Comparison of ENCODE assay signal across 23 cellular contexts in genomic region chr19:39004403-39004802, GRCh38. TPM values are rescaled to one million over a fixed set of nuclear protein-coding genes. Genes with fewer than 3 reads are reported as not detected.
DNase-seq lines count a peak whose midpoint lies in the region; ATAC-seq, FAIRE-seq and TF ChIP-seq lines count a peak whose summit lies in the region.
"Had no signal": no experiment of that assay in that cellular context is flagged by ENCODE, and none has a peak within 500 bp of the region (broad histone marks: within the 10 kb centered on the region; RNA-seq: fewer than 3 reads in every experiment).

No MANE protein-coding gene starts in this region.

- H3K4me3 Mint-ChIP-seq in progenitor cell of endocrine pancreas (ENCODE audit: low read depth), result no peak overlapping the region
- H3K4me3 Mint-ChIP-seq: CD4-positive, alpha-beta T cell; CD8-positive, alpha-beta T cell had no signal

- no TSS peak for BruUV-seq in K562 (replicated peaks; lab: Mats Ljungman, UMichigan)

- H3K9me3 Mint-ChIP-seq in progenitor cell of endocrine pancreas (ENCODE audit: low read depth), result no peaks in the 10 kb centered on the region
- H3K9me3 Mint-ChIP-seq: CD4-positive, alpha-beta T cell; CD8-positive, alpha-beta T cell had no signal

- H3K9ac ChIP-seq in K562 (ENCODE audit: insufficient read depth in 1 of 2, low read depth in 2 of 2, low read length in 2 of 2) (no peak overlapping the region), SK-N-SH (no peak overlapping the region)
- H3K9ac ChIP-seq: BLaER1 had no signal

- in situ Hi-C loops in K562 (cut with MboI), result no loop called here

- peaks cover 0 to 2% of the 10 kb centered on the region in 2 experiments; a peak in 1 of 5 replicates for H3K27me3 ChIP-seq in K562 (ENCODE audit: control insufficient read depth in 2 of 2, insufficient read depth in 2 of 2, low read length in 2 of 2)
- H3K27me3 ChIP-seq in SK-N-SH (ENCODE audit: insufficient read depth), result no peaks in the 10 kb centered on the region
- H3K27me3 ChIP-seq: BLaER1 had no signal

- TF ChIP-seq RAD21 in K562 (CRISPR knock-in tag; conservative IDR thresholded peaks at IDR 0.05 in 1 of 2, IDR thresholded peaks at IDR 0.05 in 1 of 2) (no peak), SK-N-SH (IDR thresholded peaks at IDR 0.05; ENCODE audit: low read length) (no peak)

- no peak overlapping the region for H2AFZ ChIP-seq in K562 (ENCODE audit: low read depth, low read length)
- no peak overlapping the region for H2AFZ ChIP-seq in SK-N-SH (ENCODE audit: low read depth)

- H3K9me2 ChIP-seq in SK-N-SH, result no peaks in the 10 kb centered on the region

- no peaks in the 10 kb centered on the region for H3K9me3 ChIP-seq in HEK293 (ENCODE audit: control insufficient read depth, insufficient read depth, low read depth, low read length)
- H3K9me3 ChIP-seq in K562 (replicated peaks; ENCODE audit: control insufficient read depth, insufficient read depth, low read depth, low read length), result no peaks in the 10 kb centered on the region
- no peaks in the 10 kb centered on the region for H3K9me3 ChIP-seq in SK-N-SH
- H3K9me3 ChIP-seq: BE2C, Caco-2 had no signal

- H3K36me3 ChIP-seq in HEK293 (ENCODE audit: control insufficient read depth in 2 of 2, insufficient read depth in 1 of 2, low read length in 2 of 2), result no peaks in the 10 kb centered on the region; a peak in 1 of 3 replicates
- H3K36me3 ChIP-seq in K562 (ENCODE audit: control insufficient read depth, insufficient read depth, low read length), result no peaks in the 10 kb centered on the region
- no peaks in the 10 kb centered on the region for H3K36me3 ChIP-seq in SK-N-SH (replicated peaks in 1 of 2; ENCODE audit: control insufficient read depth in 1 of 2, insufficient read depth in 2 of 2, low read length in 1 of 2)
- H3K36me3 ChIP-seq: BE2C, BLaER1 had no signal

- H3K4me2 ChIP-seq in K562 (ENCODE audit: insufficient read depth, low read length), result no peak overlapping the region
- H3K4me2 ChIP-seq in SK-N-SH, result no peak overlapping the region
- H3K4me2 ChIP-seq: BLaER1 had no signal

- FAIRE-seq in K562 (lab: Jason Lieb, UNC), result peak; percentile 11
- FAIRE-seq: D721Med, G401.6, GM12891, GM19239 had no signal

- H3K4me1 Mint-ChIP-seq in progenitor cell of endocrine pancreas (ENCODE audit: low read depth), result no peaks in the 10 kb centered on the region

- DNase-seq in NCI-H82 (lab: John Stamatoyannopoulos, UW), result peak; percentile 25
- no peak for DNase-seq in NCI-H82 treated with DMSO at 0.1 percent for 48 hours (lab: John Stamatoyannopoulos, UW; ENCODE audit: unreplicated experiment)
- DNase-seq in K562 (ENCODE audit: extremely low read depth in 1 of 4, low spot score in 3 of 4), result peak in 1 of 4 experiments; percentile 23
- DNase-seq in progenitor cell of endocrine pancreas (ENCODE audit: low spot score, unreplicated experiment), result no peak
- DNase-seq in NCI-H2196 treated with DMSO at 0.1 percent for 48 hours (lab: John Stamatoyannopoulos, UW; ENCODE audit: unreplicated experiment), result no peak
- DNase-seq in SK-N-SH, result no peak
- DNase-seq: ACHN; BE2C; C1 segment of cervical spinal cord; Caco-2; Calu3; CD4-positive, alpha-beta T cell; CD8-positive, alpha-beta T cell; DMS79 treated with DMSO at 0.1 percent for 48 hours; GF-D8 had no signal

- ATAC-seq in K562 (peak; percentile 77), HG03135 (IDR thresholded peaks at IDR 0.05; ENCODE audit: unreplicated experiment) (no peak)
- ATAC-seq: CD8-positive, alpha-beta T cell had no signal

- CTCF ChIA-PET in HEK293 (lab: Yijun Ruan, JAX), result no interaction called here
- CTCF ChIA-PET in K562 (lab: Yijun Ruan, JAX; ENCODE audit: low intra/inter-chr PET ratio), result no interaction called here
- CTCF ChIA-PET in SK-N-SH (lab: Yijun Ruan, JAX), result no interaction called here

- H3K27ac ChIP-seq in HEK293 (ENCODE audit: extremely low read depth, low read depth, low read length) (no peak overlapping the region), K562 (ENCODE audit: extremely low read depth, low read depth, low read length) (no peak overlapping the region), SK-N-SH (ENCODE audit: low read depth in 2 of 2, low read length in 1 of 2) (no peak overlapping the region)
- H3K27ac ChIP-seq: 22Rv1, BLaER1 had no signal

- intact Hi-C loops in K562 (cut with micrococcal nuclease), result no loop called here

- 5% methylated on average over 8 of the region's 9 CpGs for WGBS in K562 (ENCODE audit: insufficient coverage, low coverage, missing lambda C conversion rate)
- 72% methylated on average over 9 of the region's 9 CpGs for WGBS in SK-N-SH (ENCODE audit: low lambda C conversion rate)

- POLR2A ChIA-PET in HEK293 (lab: Yijun Ruan, JAX) (interaction anchor here (0.7 kb wide), 1 partner anchor 17 kb away, joined by 5 read pairs; no protein-coding TSS in a partner anchor), K562 (lab: Yijun Ruan, JAX) (no interaction called here), SK-N-SH (lab: Yijun Ruan, JAX) (no interaction called here)

- no peaks in the 10 kb centered on the region for H3F3A ChIP-seq in SK-N-SH (replicated peaks; ENCODE audit: insufficient read depth)

- TF ChIP-seq POLR2A in K562 (conservative IDR thresholded peaks at IDR 0.05), result no peak

- no peaks in the 10 kb centered on the region for H3K36me3 Mint-ChIP-seq in progenitor cell of endocrine pancreas (ENCODE audit: insufficient read depth)
- H3K36me3 Mint-ChIP-seq: CD8-positive, alpha-beta T cell had no signal

- no peaks in the 10 kb centered on the region for H3K27me3 Mint-ChIP-seq in progenitor cell of endocrine pancreas

- H3K27ac Mint-ChIP-seq in progenitor cell of endocrine pancreas, result peak overlapping the region; percentile 62
- H3K27ac Mint-ChIP-seq: CD4-positive, alpha-beta T cell; CD8-positive, alpha-beta T cell had no signal

- no peaks in the 10 kb centered on the region for H3K9me1 ChIP-seq in K562 (ENCODE audit: control insufficient read depth, insufficient read depth, low read length)

- TF ChIP-seq EP300 in K562 (IDR thresholded peaks at IDR 0.05; ENCODE audit: low read length), result no peak
- no peak for TF ChIP-seq EP300 in SK-N-SH (IDR thresholded peaks at IDR 0.05; ENCODE audit: borderline replicate concordance in 1 of 2, low read depth in 1 of 2, low read length in 1 of 2)

- H4K20me1 ChIP-seq in K562 (replicated peaks; ENCODE audit: control insufficient read depth, insufficient read depth, low read length), result no peaks in the 10 kb centered on the region
- no peaks in the 10 kb centered on the region for H4K20me1 ChIP-seq in SK-N-SH (ENCODE audit: insufficient read depth)
- H4K20me1 ChIP-seq: BLaER1 had no signal

- TF ChIP-seq CTCF in HEK293 (tag by site-specific recombination; IDR thresholded peaks at IDR 0.05), result no peak
- TF ChIP-seq CTCF in K562 (IDR thresholded peaks at IDR 0.05 in 2 of 3, conservative IDR thresholded peaks at IDR 0.05 in 1 of 3; ENCODE audit: insufficient read depth in 2 of 3, low read depth in 1 of 3, low read length in 3 of 3), result no peak
- no peak for TF ChIP-seq CTCF in progenitor cell of endocrine pancreas (IDR thresholded peaks at IDR 0.05; ENCODE audit: unreplicated experiment)
- no peak for TF ChIP-seq CTCF in SK-N-SH (IDR thresholded peaks at IDR 0.05)

- H3K79me2 ChIP-seq in K562 (ENCODE audit: control insufficient read depth, insufficient read depth, low read length) (no peaks in the 10 kb centered on the region), SK-N-SH (ENCODE audit: insufficient read depth) (no peaks in the 10 kb centered on the region)

- no peak overlapping the region for H3K4me3 ChIP-seq in HEK293 (ENCODE audit: low read depth, low read length)
- H3K4me3 ChIP-seq in K562, result no peak overlapping the region
- no peak overlapping the region for H3K4me3 ChIP-seq in SK-N-SH (ENCODE audit: low read depth in 2 of 2, low read length in 1 of 2)
- H3K4me3 ChIP-seq: BLaER1 had no signal

- no peaks in the 10 kb centered on the region for H3K4me1 ChIP-seq in HEK293 (ENCODE audit: control insufficient read depth, insufficient read depth, low read length)
- peaks cover 0 to 5% of the 10 kb centered on the region in 2 experiments; a peak in 1 of 5 replicates for H3K4me1 ChIP-seq in K562 (replicated peaks in 1 of 2; ENCODE audit: control insufficient read depth in 2 of 2, insufficient read depth in 2 of 2, low read length in 2 of 2)
- H3K4me1 ChIP-seq in SK-N-SH (ENCODE audit: control insufficient read depth in 1 of 2, insufficient read depth in 2 of 2, low read depth in 1 of 2, low read length in 1 of 2), result no peaks in the 10 kb centered on the region; a peak in 1 of 4 replicates
- H3K4me1 ChIP-seq: BE2C, Caco-2 had no signal

RNA-seq across cellular contexts. Expression of gene FBXO27, which starts 27.9 kb away (rescaled TPM):
- total RNA-seq in K562 (2011; cell fraction: chromatin; rRNA removed; ENCODE audit: low replicate concordance), result 2.8 and 7.1 TPM in 2 replicates
- total RNA-seq in K562 (2011; cell fraction: nucleolus; rRNA removed), result 5.2 and 5.3 TPM in 2 replicates
- 1.9 and 6.1 TPM in 2 replicates for total RNA-seq in K562 (2011; cell fraction: nucleoplasm; rRNA removed)
- total RNA-seq in K562 (2014; rRNA removed), result 3.7 and 9.0 TPM in 2 replicates
- 3.9 and 5.9 TPM in 2 replicates for total RNA-seq in K562 (2014; rRNA removed; fragmentation: Illumina TruSeq; extraction: Trizol)
- total RNA-seq in K562 (2015; rRNA removed; fragmentation: Illumina TruSeq; extraction: Trizol), result 5.0 and 5.6 TPM in 2 replicates
- total RNA-seq in K562 (2021), result 8.0 and 8.9 TPM in 2 replicates
- polyA plus RNA-seq in K562 (2011; rRNA removed), result 6.3 and 12.6 TPM in 2 replicates
- 16.7 and 23.5 TPM in 2 replicates for polyA plus RNA-seq in K562 (2011; cell fraction: cytosol; rRNA removed)
- 5.5 and 8.1 TPM in 2 replicates for polyA plus RNA-seq in K562 (2011; cell fraction: nucleus; rRNA removed)
- 3.7 and 6.1 TPM in 2 replicates for polyA plus RNA-seq in K562 (2012)
- polyA plus RNA-seq in K562 (2014; fragmentation: Illumina TruSeq; extraction: Trizol), result 5.8 and 11.0 TPM in 2 replicates
- polyA plus RNA-seq in K562 (2014; fragmentation: Nextera tagmentation; extraction: Ambion mirVana), result 1 to 10 TPM; 1.8 to 2.6 TPM
- polyA plus RNA-seq in K562 (2014; rRNA removed), result 6.3 and 7.9 TPM in 2 replicates
- polyA minus RNA-seq in K562 (2011; rRNA and poly(A)+ RNA removed), result 7.2 and 12.8 TPM in 2 replicates
- polyA minus RNA-seq in K562 (2011; cell fraction: cytosol; rRNA and poly(A)+ RNA removed), result 5.6 and 7.3 TPM in 2 replicates
- polyA minus RNA-seq in K562 (2011; cell fraction: nucleus; rRNA and poly(A)+ RNA removed), result 2.0 and 2.2 TPM in 2 replicates
- 10.3 and 14.6 TPM in 2 replicates for total RNA-seq in progenitor cell of endocrine pancreas
- polyA plus RNA-seq in SK-N-SH (2012; rRNA removed), result 5.0 and 5.8 TPM in 2 replicates
- polyA plus RNA-seq in SK-N-SH (2012; cell fraction: cytosol; rRNA removed), result 4.3 and 4.5 TPM in 2 replicates
- 3.2 and 7.6 TPM in 2 replicates for polyA plus RNA-seq in SK-N-SH (2012; cell fraction: nucleus; rRNA removed)
- total RNA-seq: CD8-positive, alpha-beta T cell had no signal

RNA-seq across cellular contexts. Expression of gene FBXO17, which starts 28.9 kb away (rescaled TPM):
- 34.4 and 55.5 TPM in 2 replicates for total RNA-seq in K562 (2011; cell fraction: chromatin; rRNA removed; ENCODE audit: low replicate concordance)
- 36.2 and 40.0 TPM in 2 replicates for total RNA-seq in K562 (2011; cell fraction: nucleolus; rRNA removed)
- 47.3 and 49.4 TPM in 2 replicates for total RNA-seq in K562 (2011; cell fraction: nucleoplasm; rRNA removed)
- total RNA-seq in K562 (2014; rRNA removed) (20.3 and 22.2 TPM in 2 replicates), K562 (2014; rRNA removed; fragmentation: Illumina TruSeq; extraction: Trizol) (8.8 and 12.2 TPM in 2 replicates), K562 (2015; rRNA removed; fragmentation: Illumina TruSeq; extraction: Trizol) (13.9 and 14.3 TPM in 2 replicates), K562 (2021) (25.0 and 27.1 TPM in 2 replicates), progenitor cell of endocrine pancreas (24.1 and 27.1 TPM in 2 replicates)
- polyA plus RNA-seq in K562 (2011; rRNA removed) (19.0 and 26.6 TPM in 2 replicates), K562 (2014; fragmentation: Illumina TruSeq; extraction: Trizol) (20.1 and 24.9 TPM in 2 replicates), K562 (2014; fragmentation: Nextera tagmentation; extraction: Ambion mirVana) (1 to 10 TPM; 4.1 to 4.9 TPM), K562 (2014; rRNA removed) (19.9 and 21.9 TPM in 2 replicates), SK-N-SH (2012; rRNA removed) (30.8 and 40.7 TPM in 2 replicates)
- 17.3 and 30.3 TPM in 2 replicates for polyA plus RNA-seq in K562 (2011; cell fraction: cytosol; rRNA removed)
- polyA plus RNA-seq in K562 (2011; cell fraction: nucleus; rRNA removed), result 48.1 and 51.6 TPM in 2 replicates
- 26.6 and 27.5 TPM in 2 replicates for polyA plus RNA-seq in K562 (2012)
- 7.0 and 8.0 TPM in 2 replicates for polyA minus RNA-seq in K562 (2011; rRNA and poly(A)+ RNA removed)
- 7.3 and 10.3 TPM in 2 replicates for polyA minus RNA-seq in K562 (2011; cell fraction: cytosol; rRNA and poly(A)+ RNA removed)
- polyA minus RNA-seq in K562 (2011; cell fraction: nucleus; rRNA and poly(A)+ RNA removed), result 11.4 and 13.1 TPM in 2 replicates
- polyA plus RNA-seq in SK-N-SH (2012; cell fraction: cytosol; rRNA removed), result 19.8 and 26.3 TPM in 2 replicates
- 82.4 and 84.3 TPM in 2 replicates for polyA plus RNA-seq in SK-N-SH (2012; cell fraction: nucleus; rRNA removed)
- total RNA-seq: CD4-positive, alpha-beta T cell; CD8-positive, alpha-beta T cell had no signal
